ENCODE assay signal across 17 cellular contexts in the genomic region with DNA sequence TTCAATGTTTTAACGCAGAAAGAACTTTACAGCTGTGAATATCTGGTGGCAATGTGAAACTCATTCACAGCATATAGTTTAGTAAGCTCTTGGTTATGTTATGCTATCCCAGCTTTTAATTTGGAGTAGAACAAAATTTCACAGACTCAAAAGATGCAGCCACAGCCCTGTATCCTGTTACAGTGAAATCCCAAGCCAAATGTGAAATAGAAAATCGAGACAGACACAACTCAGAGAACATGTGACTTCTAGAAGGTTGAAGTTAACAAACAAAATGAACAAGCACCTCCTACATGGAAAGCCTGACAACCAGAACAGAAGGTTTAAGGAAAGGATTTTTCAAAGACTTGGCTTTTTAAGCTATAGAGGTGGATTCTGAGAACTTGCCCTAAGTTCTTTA.
"Had no signal": no experiment of that assay in that cellular context is flagged by ENCODE, and none has a peak within 500 bp of the region (broad histone marks: within the 10 kb centered on the region; RNA-seq: fewer than 3 reads in every experiment).

No MANE protein-coding gene starts in this region.

- H3K4me3 Mint-ChIP-seq: activated naive CD4-positive, alpha-beta T cell treated with anti-CD3 and anti-CD28 coated beads, Interleukin-2, amount 50 U/mL, for 24 hours; immature natural killer cell; memory B cell; naive thymus-derived CD8-positive, alpha-beta T cell had no signal

- H3K4me1 ChIP-seq: breast epithelium had no signal

- H3K4me3 ChIP-seq: adrenal gland, breast epithelium, dorsolateral prefrontal cortex, mucosa of descending colon, transverse colon had no signal

- H3K27ac ChIP-seq: transverse colon, WERI-Rb-1 had no signal

- H3K9me3 ChIP-seq: adrenal gland, breast epithelium, mucosa of descending colon, transverse colon had no signal

- ATAC-seq: mucosa of descending colon; naive thymus-derived CD8-positive, alpha-beta T cell; stimulated activated naive CD8-positive, alpha-beta T cell treated with anti-CD3 and anti-CD28 coated beads, Interleukin-15, Interleukin-2, amounts not matched to agents 100 U/mL and 50 U/mL, for 24 hours had no signal

- H3K9me3 Mint-ChIP-seq: activated naive CD4-positive, alpha-beta T cell treated with anti-CD3 and anti-CD28 coated beads, Interleukin-2, amount 50 U/mL, for 24 hours; immature natural killer cell; memory B cell; naive thymus-derived CD8-positive, alpha-beta T cell had no signal

- H3K27me3 ChIP-seq: adrenal gland, breast epithelium, dorsolateral prefrontal cortex, transverse colon had no signal

- H3K27ac Mint-ChIP-seq: activated naive CD4-positive, alpha-beta T cell treated with anti-CD3 and anti-CD28 coated beads, Interleukin-2, amount 50 U/mL, for 24 hours; memory B cell had no signal

- H3K36me3 ChIP-seq: adrenal gland, breast epithelium, transverse colon, WERI-Rb-1 had no signal

- DNase-seq: activated CD4-positive, alpha-beta T cell treated with anti-CD3 and anti-CD28 coated beads for 1 hour; activated CD4-positive, alpha-beta T cell treated with anti-CD3 and anti-CD28 coated beads, Interleukin-2, amount 50 U/mL, for 4 hours; activated gamma-delta T cell; adrenal gland; dorsolateral prefrontal cortex; erythroblast; immature natural killer cell; mucosa of descending colon; naive thymus-derived CD8-positive, alpha-beta T cell; occipital lobe; Right ventricle myocardium superior; stimulated activated naive CD8-positive, alpha-beta T cell treated with anti-CD3 and anti-CD28 coated beads, Interleukin-15, Interleukin-2, amounts not matched to agents 100 U/mL and 50 U/mL, for 24 hours; transverse colon; WERI-Rb-1 had no signal

- H3K27me3 Mint-ChIP-seq: activated naive CD4-positive, alpha-beta T cell treated with anti-CD3 and anti-CD28 coated beads, Interleukin-2, amount 50 U/mL, for 24 hours; memory B cell; naive thymus-derived CD8-positive, alpha-beta T cell had no signal
